In the genomic region with DNA sequence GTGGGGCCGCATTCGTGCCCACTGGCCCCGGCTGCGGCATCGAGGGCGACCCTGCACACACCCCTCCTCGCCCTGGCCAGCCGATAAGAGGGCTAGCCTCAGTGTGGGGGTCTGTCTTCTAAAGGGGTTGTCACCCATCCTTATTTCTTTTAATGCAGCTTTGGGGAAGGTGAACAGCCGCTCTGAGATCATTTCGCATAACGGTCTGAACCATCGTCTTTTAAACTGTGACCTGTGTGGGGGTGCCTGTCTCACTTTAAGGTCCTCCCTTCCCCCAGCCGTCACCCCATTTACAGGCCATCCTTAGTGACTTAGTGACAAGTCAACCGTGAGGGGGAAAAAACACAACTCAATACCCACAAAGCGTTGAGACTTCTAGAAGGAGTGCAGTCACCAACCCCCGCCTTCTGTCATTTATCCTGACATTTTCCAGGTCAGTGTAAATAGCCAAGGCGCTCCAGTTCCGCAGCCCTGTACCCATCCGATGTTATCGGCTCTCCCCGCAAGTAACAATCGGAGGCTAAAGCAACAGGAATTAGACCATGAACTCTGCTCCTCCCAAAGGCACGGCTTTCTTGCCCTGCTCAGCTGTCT, we compare ENCODE assay signal across 8 cellular contexts. TPM values are rescaled to one million over a fixed set of nuclear protein-coding genes. Genes with fewer than 3 reads are reported as not detected.
DNase-seq lines count a peak whose midpoint lies in the region; ATAC-seq and TF ChIP-seq lines count a peak whose summit lies in the region.

No MANE protein-coding gene starts in this region.

- TF ChIP-seq CTCF in A673 (conservative IDR thresholded peaks at IDR 0.05; ENCODE audit: low read depth, low read length) (no peak), uterus (IDR thresholded peaks at IDR 0.05) (no peak)

- H3K4me1 ChIP-seq in A673 (ENCODE audit: insufficient read depth, low read length, poor library complexity, severe bottlenecking) = no peaks in the 10 kb centered on the region
- no peaks in the 10 kb centered on the region for H3K4me1 ChIP-seq in esophagus (ENCODE audit: control insufficient read depth in 2 of 2, insufficient read depth in 2 of 2, low read length in 1 of 2)
- H3K4me1 ChIP-seq in mucosa of stomach (ENCODE audit: control insufficient read depth, insufficient read depth, low read length) = peaks cover 26% of the 10 kb centered on the region
- H3K4me1 ChIP-seq in uterus = no peaks in the 10 kb centered on the region

- no peaks in the 10 kb centered on the region for H3K36me3 ChIP-seq in A673 (ENCODE audit: insufficient read depth, low read length, poor library complexity, severe bottlenecking)
- H3K36me3 ChIP-seq in esophagus (ENCODE audit: control insufficient read depth in 2 of 2, insufficient read depth in 2 of 2, low read length in 1 of 2) = no peaks in the 10 kb centered on the region
- H3K36me3 ChIP-seq in mucosa of stomach (ENCODE audit: control insufficient read depth, insufficient read depth, low read length) = no peaks in the 10 kb centered on the region
- H3K36me3 ChIP-seq in uterus = no peaks in the 10 kb centered on the region

- BruUV-seq in A673 (replicated peaks; lab: Mats Ljungman, UMichigan) = no TSS peak

- H3K27ac ChIP-seq in A673 (ENCODE audit: low read depth, low read length, poor library complexity, severe bottlenecking) (no peak overlapping the region), esophagus (ENCODE audit: low read depth in 2 of 2, low read length in 1 of 2) (peak overlapping the region; percentile 66 to 89), uterus (peak overlapping the region; percentile 96 to 97)

- peak; percentile 16 for ATAC-seq in GM18505 (IDR thresholded peaks at IDR 0.05; ENCODE audit: unreplicated experiment)
- peak; percentile 5 for ATAC-seq in HG03039 (IDR thresholded peaks at IDR 0.05; ENCODE audit: unreplicated experiment)

- H3K9me3 ChIP-seq in A673 (ENCODE audit: low read depth, low read length, poor library complexity, severe bottlenecking) = no peaks in the 10 kb centered on the region
- no peaks in the 10 kb centered on the region for H3K9me3 ChIP-seq in esophagus (ENCODE audit: control insufficient read depth in 2 of 2, insufficient read depth in 1 of 2, low read depth in 1 of 2, low read length in 1 of 2)
- no peaks in the 10 kb centered on the region for H3K9me3 ChIP-seq in mucosa of stomach (ENCODE audit: control insufficient read depth, low read length)
- no peaks in the 10 kb centered on the region for H3K9me3 ChIP-seq in uterus

- POLR2A ChIA-PET in A673 (lab: Charles Lee; ENCODE audit: low non-redundant PET) = no interaction called here

- H3K27me3 ChIP-seq in A673 (replicated peaks; ENCODE audit: insufficient read depth, low read depth, low read length, poor library complexity) (no peaks in the 10 kb centered on the region), esophagus (ENCODE audit: control insufficient read depth in 1 of 2, insufficient read depth in 2 of 2, low read length in 2 of 2) (no peaks in the 10 kb centered on the region), mucosa of stomach (ENCODE audit: control insufficient read depth, insufficient read depth, low read length) (no peaks in the 10 kb centered on the region), uterus (no peaks in the 10 kb centered on the region)

- TF ChIP-seq POLR2A in GM18505 (IDR thresholded peaks at IDR 0.05; ENCODE audit: borderline replicate concordance, extremely low read depth, insufficient read depth, insufficient read length) = no peak
- TF ChIP-seq POLR2A in uterus (IDR thresholded peaks at IDR 0.05) = no peak

- WGBS in esophagus, 2 donors = 3 to 5% methylated on average over 23 of the region's 23 CpGs

- H3K4me3 ChIP-seq in A673 (ENCODE audit: low read depth, low read length, poor library complexity, severe bottlenecking) (peak overlapping the region; percentile 86), esophagus (ENCODE audit: low read depth in 1 of 2, low read length in 2 of 2) (peak overlapping the region; percentile 66 to 85), mucosa of stomach (ENCODE audit: low read length) (peak overlapping the region; percentile 66), uterus (peak overlapping the region; percentile 55 to 91)

- intact Hi-C loops in A673 (cut with micrococcal nuclease; ENCODE audit: unreplicated experiment) (no loop called here), uterus (cut with DNase I; ENCODE audit: low total_unique reads) (no loop called here)

- DNase-seq in A673 (ENCODE audit: low spot score) (no peak), SK-N-DZ (ENCODE audit: low spot score) (peak; percentile 96), uterus (peak; percentile 24 to 45), HUDEP-2 (lab: John Stamatoyannopoulos, UW; ENCODE audit: unreplicated experiment in 76 of 76) (no peak)

- CTCF ChIA-PET in A673 (lab: Charles Lee) = no interaction called here

- H3K9ac ChIP-seq in mucosa of stomach (ENCODE audit: low read length) = peak overlapping the region; percentile 67

RNA-seq across cellular contexts. Expression of a gene that starts 0.5 kb away (rescaled TPM):
- 7.2 and 7.6 TPM in 2 replicates for total RNA-seq in A673 (2021)
- 20.9 and 33.2 TPM in 2 replicates for polyA plus RNA-seq in SK-N-DZ (2014; cell fraction: cytosol; rRNA removed)
- 6.9 and 14.3 TPM in 2 replicates for polyA plus RNA-seq in SK-N-DZ (2014; cell fraction: nucleus; rRNA removed)
- under 1 TPM; 0.33 to 0.55 TPM for polyA plus RNA-seq in esophagus
- 10 to 100 TPM; 14.4 to 37.0 (median 26.5) TPM for total RNA-seq in uterus

Comparison
In these comparisons a context has a peak if more than half of its experiments do, and no peak if none do; other contexts are left out.
1. DNase-seq: peak in SK-N-DZ (single experiment) and uterus (2 of 2); none in A673 (single experiment) and HUDEP-2 (0 of 76).
2. Peak in every context shown above with its lines, with median percentiles within 50 percentile points of each other: H3K4me3 ChIP-seq.